ENCODE assay signal across 15 cellular contexts in the genomic region with DNA sequence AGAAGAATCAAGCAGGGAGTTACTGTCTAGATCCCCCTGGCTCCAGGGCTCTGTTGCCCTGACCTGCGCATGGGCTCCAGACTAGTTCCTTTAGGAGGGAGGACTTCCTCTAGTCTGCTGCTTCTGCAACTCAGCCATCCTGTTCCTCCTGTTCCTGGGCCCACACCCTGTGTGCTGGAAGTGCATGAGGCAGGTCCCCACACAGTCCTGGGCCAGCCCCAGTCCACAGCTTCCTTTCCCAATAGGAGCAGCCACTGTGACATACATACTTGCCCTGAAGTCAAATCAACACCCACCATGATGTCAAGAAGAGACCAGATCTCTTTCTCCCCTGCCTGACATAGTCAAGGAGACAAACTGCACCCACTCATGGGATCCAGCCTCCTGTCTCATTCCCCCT. TPM values are rescaled to one million over a fixed set of nuclear protein-coding genes. Genes with fewer than 3 reads are reported as not detected.
DNase-seq lines count a peak whose midpoint lies in the region; ATAC-seq, FAIRE-seq and TF ChIP-seq lines count a peak whose summit lies in the region.
"Had no signal": no experiment of that assay in that cellular context is flagged by ENCODE, and none has a peak within 500 bp of the region (broad histone marks: within the 10 kb centered on the region; RNA-seq: fewer than 3 reads in every experiment).

No MANE protein-coding gene starts in this region.

- TF ChIP-seq CTCF in right lobe of liver (IDR thresholded peaks at IDR 0.05) (no peak), HepG2 (CRISPR knock-in tag; IDR thresholded peaks at IDR 0.05) (no peak), epithelial cell of esophagus (IDR thresholded peaks at IDR 0.05; ENCODE audit: insufficient read depth, low read depth, low read length, missing control alignments) (no peak)

- TF ChIP-seq RAD21 in HepG2 (CRISPR knock-in tag; IDR thresholded peaks at IDR 0.05): no peak

- no peak overlapping the region for H3K9ac ChIP-seq in HepG2 (ENCODE audit: insufficient read depth, low read depth, low read length)
- H3K9ac ChIP-seq: GM23248 had no signal

- intact Hi-C loops in right lobe of liver (cut with DNase I): no loop called here
- intact Hi-C loops in HepG2 (cut with micrococcal nuclease; ENCODE audit: unreplicated experiment): no loop called here

- no peaks in the 10 kb centered on the region for H3K36me3 ChIP-seq in right lobe of liver
- no peaks in the 10 kb centered on the region for H3K36me3 ChIP-seq in HepG2 (replicated peaks in 1 of 2; ENCODE audit: control insufficient read depth in 1 of 2, insufficient read depth in 2 of 2, low read length in 2 of 2)
- H3K36me3 ChIP-seq: ovary had no signal

- H3K27ac ChIP-seq in right lobe of liver (no peak overlapping the region), HepG2 (ENCODE audit: extremely low read length, insufficient read depth, low read length) (no peak overlapping the region)
- H3K27ac ChIP-seq: GM23248, ovary had no signal

- in situ Hi-C loops in HepG2 (cut with HindIII; ENCODE audit: extremely low pct_ligation_motif_present, low pct_unique_long_range_greater_than_20kb): no loop called here

- WGBS in right lobe of liver (ENCODE audit: insufficient coverage, low coverage, low lambda C conversion rate, missing lambda C conversion rate): 83% methylated on average over 1 of the region's 1 CpG
- 75% methylated on average over 1 of the region's 1 CpG for WGBS in HepG2 (ENCODE audit: low lambda C conversion rate)

- ATAC-seq in right lobe of liver (peak; percentile 58 to 66 (median 60)), HepG2 (no peak; the same call in 2 of the 3 replicates)
- ATAC-seq: activated naive CD8-positive, alpha-beta T cell treated with anti-CD3 and anti-CD28 coated beads, Interleukin-2, amount 50 U/mL, for 24 hours; activated T-cell treated with anti-CD3 and anti-CD28 coated beads, Interleukin-2, amount 50 U/mL, for 4 hours had no signal

- CTCF ChIA-PET in HepG2 (lab: Yijun Ruan, JAX; ENCODE audit: low intra/inter-chr PET ratio, low total read pairs): no interaction called here

- no peak for DNase-seq in right lobe of liver
- DNase-seq in HepG2 (ENCODE audit: low spot score): no peak
- peak; percentile 92 for DNase-seq in epithelial cell of esophagus (ENCODE audit: low read depth)
- DNase-seq in medulla oblongata (ENCODE audit: extremely low spot score): peak; percentile 6
- DNase-seq in NCI-H146 treated with DMSO at 0.1 percent for 48 hours (lab: John Stamatoyannopoulos, UW; ENCODE audit: unreplicated experiment): no peak
- no peak for DNase-seq in NCI-H82 treated with DMSO at 0.1 percent for 48 hours (lab: John Stamatoyannopoulos, UW; ENCODE audit: unreplicated experiment)
- DNase-seq in NOMO-1 treated with dmso at 0.1 percent for 144 hours (lab: John Stamatoyannopoulos, UW; ENCODE audit: unreplicated experiment): no peak
- no peak for DNase-seq in NCI-H748 (lab: John Stamatoyannopoulos, UW; ENCODE audit: unreplicated experiment)
- DNase-seq: activated naive CD8-positive, alpha-beta T cell treated with anti-CD3 and anti-CD28 coated beads, Interleukin-2, amount 50 U/mL, for 24 hours; activated T-cell treated with anti-CD3 and anti-CD28 coated beads, Interleukin-2, amount 50 U/mL, for 4 hours; cerebellar nuclear complex; GM23248; ovary; substantia nigra had no signal

- H3K4me3 ChIP-seq in right lobe of liver: no peak overlapping the region
- H3K4me3 ChIP-seq in HepG2 (replicated peaks in 1 of 3; ENCODE audit: insufficient read depth in 1 of 3, low read depth in 2 of 3, low read length in 3 of 3): no peak overlapping the region
- no peak overlapping the region for H3K4me3 ChIP-seq in epithelial cell of esophagus (ENCODE audit: low read length)
- H3K4me3 ChIP-seq: GM23248, ovary had no signal

- FAIRE-seq in HepG2 (lab: Jason Lieb, UNC): no peak

- H3K4me1 ChIP-seq in right lobe of liver (peaks cover 0 to 7% (median 0%) of the 10 kb centered on the region in 4 donors), HepG2 (ENCODE audit: insufficient read depth, low read length) (peaks cover 33% of the 10 kb centered on the region)

- H2AFZ ChIP-seq in HepG2 (ENCODE audit: low read length): no peak overlapping the region
- H2AFZ ChIP-seq: GM23248 had no signal

- no peaks in the 10 kb centered on the region for H3K79me2 ChIP-seq in HepG2 (ENCODE audit: insufficient read depth, low read length)

- H4K20me1 ChIP-seq in HepG2 (ENCODE audit: insufficient read depth, low read length): no peaks in the 10 kb centered on the region

- no TSS peak for BruUV-seq in HepG2 (replicated peaks; lab: Mats Ljungman, UMichigan)

- POLR2A ChIA-PET in HepG2 (lab: Yijun Ruan, JAX): no interaction called here

- H3K4me2 ChIP-seq in HepG2 (ENCODE audit: low read depth, low read length): no peak overlapping the region

- TF ChIP-seq EP300 in HepG2 (IDR thresholded peaks at IDR 0.05; ENCODE audit: low read depth in 2 of 2, low read length in 2 of 2) (no peak), HepG2 (CRISPR knock-in tag; IDR thresholded peaks at IDR 0.05; ENCODE audit: borderline replicate concordance) (no peak)

- H3K27me3 ChIP-seq in right lobe of liver (no peaks in the 10 kb centered on the region), HepG2 (ENCODE audit: control insufficient read depth in 1 of 2, insufficient read depth in 2 of 2, low read length in 2 of 2) (no peaks in the 10 kb centered on the region; a peak in 1 of 5 replicates)
- H3K27me3 ChIP-seq: ovary had no signal

- H3K9me3 ChIP-seq in right lobe of liver (no peaks in the 10 kb centered on the region), HepG2 (ENCODE audit: low read length) (no peaks in the 10 kb centered on the region)
- H3K9me3 ChIP-seq: ovary had no signal

- TF ChIP-seq POLR2A in right lobe of liver (IDR thresholded peaks at IDR 0.05) (no peak), HepG2 (IDR thresholded peaks at IDR 0.05; ENCODE audit: insufficient read depth in 1 of 2, low read depth in 2 of 2, low read length in 2 of 2) (no peak)

TF ChIP-seq in HepG2, 621 proteins besides CTCF, POLR2A, EP300 and RAD21 (continues in another document):
- TF ChIP-seq ZNF460 (CRISPR knock-in tag; IDR thresholded peaks at IDR 0.05; ENCODE audit: borderline replicate concordance) (no peak), PAWR (CRISPR knock-in tag; IDR thresholded peaks at IDR 0.05; ENCODE audit: borderline replicate concordance) (no peak), ERF (CRISPR knock-in tag; IDR thresholded peaks at IDR 0.05) (no peak)

RNA-seq across cellular contexts. Expression of a gene that starts 1.3 kb away (rescaled TPM):
- not detected for total RNA-seq in right lobe of liver
- not detected in 2 replicates for total RNA-seq in HepG2 (2016; rRNA removed; fragmentation: Illumina TruSeq; extraction: Trizol)
- total RNA-seq in HepG2 (2016; cell fraction: cytosol; rRNA removed; fragmentation: Illumina TruSeq; extraction: Trizol; ENCODE audit: low read depth): not detected in 2 replicates
- total RNA-seq in HepG2 (2016; cell fraction: insoluble cytoplasmic fraction; rRNA removed; fragmentation: Illumina TruSeq; extraction: Trizol): not detected in 2 replicates
- total RNA-seq in HepG2 (2016; cell fraction: membrane; rRNA removed; fragmentation: Illumina TruSeq; extraction: Trizol): not detected in 2 replicates
- total RNA-seq in HepG2 (2016; cell fraction: nucleus; rRNA removed; fragmentation: Illumina TruSeq; extraction: Trizol): not detected in 2 replicates
- 0.04 TPM in 1 of 2 replicates, not detected in the other for polyA plus RNA-seq in HepG2 (2011; rRNA removed)
- polyA plus RNA-seq in HepG2 (2011; cell fraction: cytosol; rRNA removed): not detected in 2 replicates
- 0.08 TPM in 1 of 2 replicates, not detected in the other for polyA plus RNA-seq in HepG2 (2011; cell fraction: nucleus; rRNA removed)
- not detected in 2 replicates for polyA plus RNA-seq in HepG2 (2012)
- not detected in 2 replicates for polyA plus RNA-seq in HepG2 (2016; cell fraction: cytosol; fragmentation: Illumina TruSeq; extraction: Trizol; ENCODE audit: low read depth)
- not detected in 2 replicates for polyA plus RNA-seq in HepG2 (2016; cell fraction: insoluble cytoplasmic fraction; fragmentation: Illumina TruSeq; extraction: Trizol; ENCODE audit: low read depth)
- polyA plus RNA-seq in HepG2 (2016; cell fraction: membrane; fragmentation: Illumina TruSeq; extraction: Trizol; ENCODE audit: low read depth): not detected in 2 replicates
- polyA plus RNA-seq in HepG2 (2016; cell fraction: nucleus; fragmentation: Illumina TruSeq; extraction: Trizol; ENCODE audit: insufficient read depth, low read depth): not detected in 2 replicates
- not detected in 2 replicates for polyA minus RNA-seq in HepG2 (2011; rRNA and poly(A)+ RNA removed; ENCODE audit: low replicate concordance)
- polyA minus RNA-seq in HepG2 (2011; cell fraction: cytosol; rRNA and poly(A)+ RNA removed): not detected in 2 replicates
- polyA minus RNA-seq in HepG2 (2011; cell fraction: nucleus; rRNA and poly(A)+ RNA removed): not detected in 2 replicates
- total RNA-seq: activated T-cell treated with anti-CD3 and anti-CD28 coated beads, Interleukin-2, amount 50 U/mL, for 4 hours; GM23248 had no signal
- polyA plus RNA-seq: AG04450, GM23248 had no signal

RNA-seq across cellular contexts. Expression of a gene that starts 24.5 kb away (rescaled TPM):
- 100 to 1,000 TPM in 4 of 6 experiments, 10 to 100 TPM in 2; 84.6 to 481 (median 147) TPM for total RNA-seq in right lobe of liver
- 0.07 and 0.13 TPM in 2 replicates for total RNA-seq in HepG2 (2016; rRNA removed; fragmentation: Illumina TruSeq; extraction: Trizol)
- total RNA-seq in HepG2 (2016; cell fraction: cytosol; rRNA removed; fragmentation: Illumina TruSeq; extraction: Trizol; ENCODE audit: low read depth): not detected in 2 replicates
- 0.09 and 0.22 TPM in 2 replicates for total RNA-seq in HepG2 (2016; cell fraction: insoluble cytoplasmic fraction; rRNA removed; fragmentation: Illumina TruSeq; extraction: Trizol)
- total RNA-seq in HepG2 (2016; cell fraction: membrane; rRNA removed; fragmentation: Illumina TruSeq; extraction: Trizol): 0.07 and 0.09 TPM in 2 replicates
- total RNA-seq in HepG2 (2016; cell fraction: nucleus; rRNA removed; fragmentation: Illumina TruSeq; extraction: Trizol): 0.34 TPM in 1 of 2 replicates, not detected in the other
- polyA plus RNA-seq in HepG2 (2011; rRNA removed): 0.05 TPM in 2 replicates
- 0.04 and 0.05 TPM in 2 replicates for polyA plus RNA-seq in HepG2 (2011; cell fraction: cytosol; rRNA removed)
- 0.23 and 0.26 TPM in 2 replicates for polyA plus RNA-seq in HepG2 (2011; cell fraction: nucleus; rRNA removed)
- polyA plus RNA-seq in HepG2 (2012): 0.09 and 0.50 TPM in 2 replicates
- polyA plus RNA-seq in HepG2 (2016; cell fraction: cytosol; fragmentation: Illumina TruSeq; extraction: Trizol; ENCODE audit: low read depth): 0.09 TPM in 1 of 2 replicates, not detected in the other
- polyA plus RNA-seq in HepG2 (2016; cell fraction: insoluble cytoplasmic fraction; fragmentation: Illumina TruSeq; extraction: Trizol; ENCODE audit: low read depth): 0.19 TPM in 1 of 2 replicates, not detected in the other
- polyA plus RNA-seq in HepG2 (2016; cell fraction: membrane; fragmentation: Illumina TruSeq; extraction: Trizol; ENCODE audit: low read depth): 0.08 and 0.13 TPM in 2 replicates
- polyA plus RNA-seq in HepG2 (2016; cell fraction: nucleus; fragmentation: Illumina TruSeq; extraction: Trizol; ENCODE audit: insufficient read depth, low read depth): 0.25 and 0.44 TPM in 2 replicates
- polyA minus RNA-seq in HepG2 (2011; rRNA and poly(A)+ RNA removed; ENCODE audit: low replicate concordance): 0.18 TPM in 1 of 2 replicates, not detected in the other
- polyA minus RNA-seq in HepG2 (2011; cell fraction: cytosol; rRNA and poly(A)+ RNA removed): not detected in 2 replicates
- 0.13 and 0.37 TPM in 2 replicates for polyA minus RNA-seq in HepG2 (2011; cell fraction: nucleus; rRNA and poly(A)+ RNA removed)
- total RNA-seq: GM23248 had no signal
- polyA plus RNA-seq: GM23248 had no signal

Comparison
In these comparisons a context has a peak if more than half of its experiments do, and no peak if none do; other contexts are left out.
1. RNA of a gene that starts 24.5 kb away (total RNA-seq): 84.6 to 481 TPM in right lobe of liver; 0.07 to 0.34 TPM in HepG2; every median in the first group is over 10 times any median in the second.
2. DNase-seq: peak in epithelial cell of esophagus (single experiment) and medulla oblongata (single experiment); none in right lobe of liver (0 of 3), HepG2 (single experiment), NCI-H146 treated with DMSO at 0.1 percent for 48 hours (single experiment), NCI-H82 treated with DMSO at 0.1 percent for 48 hours (single experiment), NOMO-1 treated with dmso at 0.1 percent for 144 hours (single experiment) and NCI-H748 (single experiment).